14 cellular contexts compared by ENCODE assay signal in genomic region chr17:44924107-44924544, GRCh38. TPM values are rescaled to one million over a fixed set of nuclear protein-coding genes. Genes with fewer than 3 reads are reported as not detected.
DNase-seq lines count a peak whose midpoint lies in the region; ATAC-seq and TF ChIP-seq lines count a peak whose summit lies in the region.
"Had no signal": no experiment of that assay in that cellular context is flagged by ENCODE, and none has a peak within 500 bp of the region (broad histone marks: within the 10 kb centered on the region; RNA-seq: fewer than 3 reads in every experiment).

No MANE protein-coding gene starts in this region.

- ATAC-seq in GM21717 (IDR thresholded peaks at IDR 0.05; ENCODE audit: unreplicated experiment): no peak

- 81 to 89% (median 87%) methylated on average over 9 of the region's 9 CpGs for WGBS in spleen, 5 donors

- H3K4me1 ChIP-seq in spleen: peaks cover 0 to 12% (median 6%) of the 10 kb centered on the region in 6 donors

- intact Hi-C loops in spleen (cut with DNase I; ENCODE audit: low total_unique reads): loop anchor here (5.0 kb wide), 1 partner anchor 98 kb away; no protein-coding TSS in a partner anchor

- TF ChIP-seq POLR2A in spleen (IDR thresholded peaks at IDR 0.05): no peak

- TF ChIP-seq CTCF in LNCaP clone FGC (IDR thresholded peaks at IDR 0.05; ENCODE audit: control insufficient read depth, extremely low read depth, insufficient read depth) (no peak), VCaP (conservative IDR thresholded peaks at IDR 0.05) (no peak), spleen (IDR thresholded peaks at IDR 0.05 in 8 of 11, conservative IDR thresholded peaks at IDR 0.05 in 3 of 11) (no peak)

- H3K27me3 ChIP-seq in spleen (replicated peaks in 1 of 7): peaks cover 0 to 32% (median 0%) of the 10 kb centered on the region in 7 donors
- H3K27me3 ChIP-seq: tibial nerve had no signal

- H3K36me3 ChIP-seq in spleen: peaks cover 0 to 39% (median 0%) of the 10 kb centered on the region in 6 donors
- H3K36me3 ChIP-seq: tibial nerve had no signal

- H3K9me3 ChIP-seq in spleen: no peaks in the 10 kb centered on the region
- H3K9me3 ChIP-seq: tibial nerve had no signal

- DNase-seq in NCI-H510A treated with DMSO at 0.1 percent for 48 hours (lab: John Stamatoyannopoulos, UW): peak; percentile 44
- DNase-seq in NCI-H510A (lab: John Stamatoyannopoulos, UW): no peak
- DNase-seq in LNCaP clone FGC (ENCODE audit: low read depth): peak; percentile 56
- peak; percentile 30 for DNase-seq in spleen
- DNase-seq in superior temporal gyrus (ENCODE audit: extremely low spot score): no peak
- DNase-seq in dermis blood vessel endothelial cell: no peak
- DNase-seq: activated T-cell treated with anti-CD3 and anti-CD28 coated beads, Interleukin-2, amount 50 U/mL, for 1 hour; caudate nucleus; CD4-positive, alpha-beta T cell; hippocampal formation; SHP77 had no signal

- H3K4me3 ChIP-seq in LNCaP clone FGC (ENCODE audit: low read depth, low read length): 0 out of 2 replicates have a peak overlapping the region, but pooled peaks have one; percentile 15
- H3K4me3 ChIP-seq in spleen: no peak overlapping the region
- H3K4me3 ChIP-seq: tibial nerve had no signal

- peak overlapping the region; percentile 47 for H3K27ac ChIP-seq in VCaP
- no peak overlapping the region for H3K27ac ChIP-seq in spleen
- H3K27ac ChIP-seq: tibial nerve had no signal

RNA-seq across cellular contexts. Expression of gene GFAP, which starts 8.8 kb away (rescaled TPM):
- 1 to 10 TPM in 1 of 7 donors, under 1 TPM in 2, not detected in 4; 0.41 to 1.7 (median 0.54) TPM for total RNA-seq in spleen
- polyA plus RNA-seq in spleen: under 1 TPM in 2 of 3 donors, not detected in 1; 0.32 to 0.61 TPM
- total RNA-seq in dermis blood vessel endothelial cell: 0.51 TPM in 1 of 2 replicates, not detected in the other
- total RNA-seq: CD4-positive, alpha-beta T cell had no signal

RNA-seq across cellular contexts. Expression of gene KIF18B, which starts 23.4 kb away (rescaled TPM):
- total RNA-seq in spleen (1 to 10 TPM; 1.1 to 5.8 (median 4.4) TPM), dermis blood vessel endothelial cell (1.4 and 7.3 TPM in 2 replicates)
- 1 to 10 TPM in 2 of 3 donors, under 1 TPM in 1; 0.26 to 1.5 (median 1.2) TPM for polyA plus RNA-seq in spleen

RNA-seq across cellular contexts. Expression of gene EFTUD2, which starts 24.9 kb away (rescaled TPM):
- total RNA-seq in spleen (100 to 1,000 TPM in 6 of 7 donors, 10 to 100 TPM in 1; 77.4 to 140 (median 104) TPM), dermis blood vessel endothelial cell (154 and 298 TPM in 2 replicates)
- 10 to 100 TPM; 39.0 to 44.0 (median 43.6) TPM for polyA plus RNA-seq in spleen

RNA-seq across cellular contexts. Expression of gene C1QL1, which starts 44.0 kb away (rescaled TPM):
- total RNA-seq in spleen: under 1 TPM in 1 of 7 donors, not detected in 6; 0.20 TPM
- polyA plus RNA-seq in spleen: under 1 TPM in 1 of 3 donors, not detected in 2; 0.38 TPM
- 0.14 TPM in 1 of 2 replicates, not detected in the other for total RNA-seq in dermis blood vessel endothelial cell
- total RNA-seq: CD4-positive, alpha-beta T cell had no signal

Comparison
In these comparisons a context has a peak if more than half of its experiments do, and no peak if none do; other contexts are left out.
1. DNase-seq: peak in NCI-H510A treated with DMSO at 0.1 percent for 48 hours (single experiment), LNCaP clone FGC (single experiment) and spleen (single experiment); none in NCI-H510A (single experiment), superior temporal gyrus (single experiment) and dermis blood vessel endothelial cell (single experiment).